In genomic region chr1:99662581-99663208, GRCh38 we compare ENCODE assay signal across 9 cellular contexts. TPM values are rescaled to one million over a fixed set of nuclear protein-coding genes. Genes with fewer than 3 reads are reported as not detected.
DNase-seq lines count a peak whose midpoint lies in the region; ATAC-seq, FAIRE-seq and TF ChIP-seq lines count a peak whose summit lies in the region.
"Had no signal": no experiment of that assay in that cellular context is flagged by ENCODE, and none has a peak within 500 bp of the region (broad histone marks: within the 10 kb centered on the region; RNA-seq: fewer than 3 reads in every experiment).

No MANE protein-coding gene starts in this region.

- H3K4me3 ChIP-seq in esophagus (ENCODE audit: low read depth in 1 of 2, low read length in 2 of 2) (no peak overlapping the region), mesodermal cell (ENCODE audit: extremely low read depth, insufficient read depth, low read length, poor library complexity, severe bottlenecking) (no peak overlapping the region), tibial nerve (no peak overlapping the region)

- H3K9me3 ChIP-seq in esophagus (ENCODE audit: control insufficient read depth in 2 of 2, insufficient read depth in 1 of 2, low read depth in 1 of 2, low read length in 1 of 2) (no peaks in the 10 kb centered on the region), mesodermal cell (ENCODE audit: control insufficient read depth, low read length) (no peaks in the 10 kb centered on the region), tibial nerve (no peaks in the 10 kb centered on the region)

- H3K36me3 ChIP-seq in esophagus (ENCODE audit: control insufficient read depth in 2 of 2, insufficient read depth in 2 of 2, low read length in 1 of 2) (peaks cover 0 to 3% of the 10 kb centered on the region in 2 donors), mesodermal cell (ENCODE audit: control insufficient read depth, insufficient read depth, low read length) (no peaks in the 10 kb centered on the region), tibial nerve (no peaks in the 10 kb centered on the region)

- TF ChIP-seq POLR2A in tibial nerve (IDR thresholded peaks at IDR 0.05): no peak

- WGBS in esophagus, 2 donors: 30 to 39% methylated on average over 3 of the region's 3 CpGs
- WGBS in mesodermal cell (ENCODE audit: insufficient coverage in 2 of 2), 2 experiments: 63 to 76% methylated on average over 2 of the region's 3 CpGs
- WGBS in tibial nerve, 2 donors: 14 to 15% methylated on average over 3 of the region's 3 CpGs

- DNase-seq in NCI-H460 (ENCODE audit: extremely low read depth, low read depth): peak; percentile 81
- peak; percentile 69 to 86 for DNase-seq in tibial nerve (ENCODE audit: low spot score in 2 of 2)
- no peak for DNase-seq in LoVo (ENCODE audit: low spot score)
- DNase-seq in DMS79 (lab: John Stamatoyannopoulos, UW): no peak
- no peak for DNase-seq in frontal cortex (ENCODE audit: low spot score in 2 of 2)
- DNase-seq: NK-92 treated with Interleukin-12 subunit alpha and Interleukin-12 subunit beta, amount 100 ng/mL, for 24 hours had no signal

- H3K4me1 ChIP-seq in esophagus (ENCODE audit: control insufficient read depth in 2 of 2, insufficient read depth in 2 of 2, low read length in 1 of 2) (peaks cover 0 to 4% of the 10 kb centered on the region in 2 donors), mesodermal cell (ENCODE audit: control insufficient read depth, insufficient read depth, low read length, poor library complexity, severe bottlenecking) (peaks cover 13% of the 10 kb centered on the region), tibial nerve (peaks cover 0 to 55% (median 21%) of the 10 kb centered on the region in 4 donors)

- FAIRE-seq in frontal cortex (lab: Jason Lieb, UNC): no peak

- H3K27ac ChIP-seq in esophagus (ENCODE audit: low read depth in 2 of 2, low read length in 1 of 2): peak overlapping the region; percentile 31 to 39
- peak overlapping the region; percentile 70 for H3K27ac ChIP-seq in mesodermal cell (ENCODE audit: low read depth, low read length, severe bottlenecking)
- H3K27ac ChIP-seq in tibial nerve: peak overlapping the region in 3 of 4 donors; percentile 40 to 83 (median 83)

- ATAC-seq in HG03460 (IDR thresholded peaks at IDR 0.05; ENCODE audit: unreplicated experiment): no peak

- H3K27me3 ChIP-seq in esophagus (ENCODE audit: control insufficient read depth in 1 of 2, insufficient read depth in 2 of 2, low read length in 2 of 2) (no peaks in the 10 kb centered on the region), tibial nerve (no peaks in the 10 kb centered on the region)

- TF ChIP-seq EP300 in tibial nerve (IDR thresholded peaks at IDR 0.05): peak in 1 of 2 donors; percentile 97

- TF ChIP-seq CTCF in tibial nerve (IDR thresholded peaks at IDR 0.05): no peak

RNA-seq across cellular contexts. Expression of gene PALMD, which starts 16.8 kb away (rescaled TPM):
- 3.9 and 5.2 TPM in 2 replicates for total RNA-seq in NCI-H460 (2014; rRNA removed; shearing (Covaris generic))
- 2.4 and 2.9 TPM in 2 replicates for polyA plus RNA-seq in NCI-H460 (2014; cell fraction: nucleus; rRNA removed)
- 10 to 100 TPM; 18.3 to 35.9 TPM for polyA plus RNA-seq in esophagus
- polyA plus RNA-seq in mesodermal cell (2013, experiment 1 of 2): 4.6 TPM
- 3.4 TPM for polyA plus RNA-seq in mesodermal cell (2013, experiment 2 of 2)
- total RNA-seq in tibial nerve: 100 to 1,000 TPM in 1 of 4 donors, 10 to 100 TPM in 3; 64.5 to 105 (median 72.0) TPM
- total RNA-seq in frontal cortex: 40.8 TPM

Comparison
In these comparisons a context has a peak if more than half of its experiments do, and no peak if none do; other contexts are left out.
1. DNase-seq: peak in NCI-H460 (single experiment) and tibial nerve (2 of 2); none in LoVo (single experiment), DMS79 (single experiment) and frontal cortex (0 of 2).
2. Peak in every context shown above with its lines, with median percentiles within 50 percentile points of each other: H3K27ac ChIP-seq.